ENCODE assay signal across 27 cellular contexts in genomic region chr17:56994009-56994792, GRCh38. TPM values are rescaled to one million over a fixed set of nuclear protein-coding genes. Genes with fewer than 3 reads are reported as not detected.
A peak's percentile ranks its signal among the peaks of the same experiment; 100 is the strongest.
DNase-seq lines count a peak whose midpoint lies in the region; ATAC-seq and TF ChIP-seq lines count a peak whose summit lies in the region.
"Had no signal": no experiment of that assay in that cellular context is flagged by ENCODE, and none has a peak within 500 bp of the region (broad histone marks: within the 10 kb centered on the region; RNA-seq: fewer than 3 reads in every experiment).

No MANE protein-coding gene starts in this region.

- H3K27me3 Mint-ChIP-seq in HFFc6 (ENCODE audit: insufficient read depth) (no peaks in the 10 kb centered on the region; the same call in 1 of the 2 replicates), endodermal cell (ENCODE audit: insufficient read depth) (no peaks in the 10 kb centered on the region)
- H3K27me3 Mint-ChIP-seq in activated CD8-positive, alpha-beta T cell treated with anti-CD3 and anti-CD28 coated beads, Interleukin-2, amount 10 ng/mL, durations not matched to agents 7 days and 5 days (ENCODE audit: low read depth): no peaks in the 10 kb centered on the region
- H3K27me3 Mint-ChIP-seq: activated CD4-positive, alpha-beta memory T cell treated with anti-CD3 and anti-CD28 coated beads, Interleukin-2, amount 10 ng/mL, durations not matched to agents 7 days and 5 days had no signal

- POLR2A ChIA-PET in activated CD8-positive, alpha-beta T cell treated with anti-CD3 and anti-CD28 coated beads, Interleukin-2, amount 10 ng/mL, durations not matched to agents 7 days and 5 days (lab: Charles Lee): no interaction called here

- peaks cover 11% of the 10 kb centered on the region for H3K4me1 Mint-ChIP-seq in HFFc6 (ENCODE audit: low read depth)
- H3K4me1 Mint-ChIP-seq in endodermal cell: no peaks in the 10 kb centered on the region
- no peaks in the 10 kb centered on the region for H3K4me1 Mint-ChIP-seq in activated CD8-positive, alpha-beta T cell treated with anti-CD3 and anti-CD28 coated beads, Interleukin-2, amount 10 ng/mL, durations not matched to agents 7 days and 5 days (ENCODE audit: low read depth)
- H3K4me1 Mint-ChIP-seq: activated CD4-positive, alpha-beta memory T cell treated with anti-CD3 and anti-CD28 coated beads, Interleukin-2, amount 10 ng/mL, durations not matched to agents 7 days and 5 days; neural crest cell had no signal

- H3K4me3 ChIP-seq in AG09309 (ENCODE audit: control insufficient read depth, low read depth, low read length): no peak overlapping the region
- no peak overlapping the region for H3K4me3 ChIP-seq in endodermal cell (ENCODE audit: low read length)
- H3K4me3 ChIP-seq: hepatocyte, K562, SJSA1, tibial nerve had no signal

- CTCF ChIA-PET in activated CD8-positive, alpha-beta T cell treated with anti-CD3 and anti-CD28 coated beads, Interleukin-2, amount 10 ng/mL, durations not matched to agents 7 days and 5 days (lab: Charles Lee): no interaction called here

- H3K36me3 ChIP-seq in endodermal cell (ENCODE audit: control insufficient read depth, insufficient read depth, low read length): peaks cover 4% of the 10 kb centered on the region

- H3K27ac ChIP-seq in endodermal cell (ENCODE audit: low read depth, low read length): no peak overlapping the region
- H3K27ac ChIP-seq: brain microvascular endothelial cell, hepatocyte, SJSA1, tibial nerve, WERI-Rb-1 had no signal

- H3K9me3 Mint-ChIP-seq in HFFc6 (no peaks in the 10 kb centered on the region), endodermal cell (no peaks in the 10 kb centered on the region)
- H3K9me3 Mint-ChIP-seq in activated CD8-positive, alpha-beta T cell treated with anti-CD3 and anti-CD28 coated beads, Interleukin-2, amount 10 ng/mL, durations not matched to agents 7 days and 5 days (ENCODE audit: insufficient read depth): no peaks in the 10 kb centered on the region
- H3K9me3 Mint-ChIP-seq: activated CD4-positive, alpha-beta memory T cell treated with anti-CD3 and anti-CD28 coated beads, Interleukin-2, amount 10 ng/mL, durations not matched to agents 7 days and 5 days; activated naive CD4-positive, alpha-beta T cell treated with anti-CD3 and anti-CD28 coated beads, Interleukin-2, amount 50 U/mL, for 72 hours; activated T-cell treated with anti-CD3 and anti-CD28 coated beads, Interleukin-2, amount 50 U/mL, for 72 hours; mesothelial cell of epicardium; neural crest cell had no signal

- no peaks in the 10 kb centered on the region for H3K9me3 ChIP-seq in endodermal cell (ENCODE audit: control insufficient read depth, low read length)
- H3K9me3 ChIP-seq: SJSA1, tibial nerve had no signal

- ATAC-seq in activated CD8-positive, alpha-beta T cell treated with anti-CD3 and anti-CD28 coated beads, Interleukin-2, amount 10 ng/mL, durations not matched to agents 7 days and 5 days: no peak
- ATAC-seq in GM21381 (IDR thresholded peaks at IDR 0.05; ENCODE audit: unreplicated experiment): no peak
- ATAC-seq: activated naive CD4-positive, alpha-beta T cell treated with anti-CD3 and anti-CD28 coated beads, Interleukin-2, amount 50 U/mL, for 72 hours; activated T-cell treated with anti-CD3 and anti-CD28 coated beads, Interleukin-2, amount 50 U/mL, for 72 hours; K562; stimulated activated naive CD8-positive, alpha-beta T cell treated with anti-CD3 and anti-CD28 coated beads, Interleukin-15, Interleukin-2, amounts not matched to agents 100 U/mL and 50 U/mL, for 24 hours had no signal

- no peaks in the 10 kb centered on the region for H3K27me3 ChIP-seq in endodermal cell (ENCODE audit: control insufficient read depth, insufficient read depth, low read length, poor library complexity, severe bottlenecking)
- H3K27me3 ChIP-seq: brain microvascular endothelial cell, hepatocyte, SJSA1, tibial nerve had no signal

- H3K9ac ChIP-seq in endodermal cell (ENCODE audit: extremely low read depth, low read length, poor library complexity, severe bottlenecking): no peak overlapping the region

- 90 to 93% methylated on average over 3 to 4 of the region's 4 CpGs for WGBS in endodermal cell (ENCODE audit: insufficient coverage in 1 of 2, insufficient read length in 1 of 2), 2 experiments

- TF ChIP-seq CTCF in AG09309 (IDR thresholded peaks at IDR 0.05; ENCODE audit: control insufficient read depth, insufficient read depth, low read depth, low read length, missing control alignments) (no peak), HFFc6 (IDR thresholded peaks at IDR 0.05) (no peak), endodermal cell (conservative IDR thresholded peaks at IDR 0.05) (no peak)

- H3K36me3 Mint-ChIP-seq in HFFc6 (ENCODE audit: low read depth): peaks cover 4% of the 10 kb centered on the region; the same call in 1 of the 2 replicates
- H3K36me3 Mint-ChIP-seq in endodermal cell (ENCODE audit: low read depth): peaks cover 24% of the 10 kb centered on the region
- peaks cover 7% of the 10 kb centered on the region for H3K36me3 Mint-ChIP-seq in activated CD8-positive, alpha-beta T cell treated with anti-CD3 and anti-CD28 coated beads, Interleukin-2, amount 10 ng/mL, durations not matched to agents 7 days and 5 days (ENCODE audit: low read depth)
- H3K36me3 Mint-ChIP-seq: activated naive CD4-positive, alpha-beta T cell treated with anti-CD3 and anti-CD28 coated beads, Interleukin-2, amount 50 U/mL, for 72 hours had no signal

- no peaks in the 10 kb centered on the region for H3K4me1 ChIP-seq in endodermal cell (ENCODE audit: control insufficient read depth, insufficient read depth, low read length)
- H3K4me1 ChIP-seq: SJSA1, tibial nerve had no signal

- H3K27ac Mint-ChIP-seq in HFFc6 (no peak overlapping the region), endodermal cell (no peak overlapping the region)
- H3K27ac Mint-ChIP-seq in activated CD8-positive, alpha-beta T cell treated with anti-CD3 and anti-CD28 coated beads, Interleukin-2, amount 10 ng/mL, durations not matched to agents 7 days and 5 days: no peak overlapping the region
- H3K27ac Mint-ChIP-seq: activated CD4-positive, alpha-beta memory T cell treated with anti-CD3 and anti-CD28 coated beads, Interleukin-2, amount 10 ng/mL, durations not matched to agents 7 days and 5 days; activated naive CD4-positive, alpha-beta T cell treated with anti-CD3 and anti-CD28 coated beads, Interleukin-2, amount 50 U/mL, for 72 hours; activated T-cell treated with anti-CD3 and anti-CD28 coated beads, Interleukin-2, amount 50 U/mL, for 72 hours had no signal

- DNase-seq in AG09309 (ENCODE audit: low read depth): peak; percentile 20
- peak; percentile 13 for DNase-seq in HFFc6
- peak; percentile 27 for DNase-seq in endodermal cell
- DNase-seq in myocyte (ENCODE audit: low read depth): peak; percentile 45
- no peak for DNase-seq in activated CD8-positive, alpha-beta T cell treated with anti-CD3 and anti-CD28 coated beads, Interleukin-2, amount 10 ng/mL, durations not matched to agents 7 days and 5 days
- DNase-seq in activated gamma-delta T cell treated with Interleukin-2 at 50 U/mL for 16 hours: no peak
- DNase-seq in NCI-H510A treated with DMSO at 0.1 percent for 48 hours (lab: John Stamatoyannopoulos, UW): no peak
- DNase-seq: activated CD4-positive, alpha-beta memory T cell treated with anti-CD3 and anti-CD28 coated beads, Interleukin-2, amount 10 ng/mL, durations not matched to agents 7 days and 5 days; activated T-cell treated with anti-CD3 and anti-CD28 coated beads, Interleukin-2, amount 50 U/mL, for 72 hours; brain microvascular endothelial cell; dermis blood vessel endothelial cell; erythroblast; H7; kidney glomerular epithelial cell; NCI-H1092 treated with DMSO at 0.1 percent for 48 hours; NCI-H69; stimulated activated naive CD8-positive, alpha-beta T cell treated with anti-CD3 and anti-CD28 coated beads, Interleukin-15, Interleukin-2, amounts not matched to agents 100 U/mL and 50 U/mL, for 24 hours; T-helper 2 cell; WERI-Rb-1 had no signal

- H3K4me3 Mint-ChIP-seq in HFFc6 (no peak overlapping the region), endodermal cell (no peak overlapping the region)
- no peak overlapping the region for H3K4me3 Mint-ChIP-seq in activated CD8-positive, alpha-beta T cell treated with anti-CD3 and anti-CD28 coated beads, Interleukin-2, amount 10 ng/mL, durations not matched to agents 7 days and 5 days
- H3K4me3 Mint-ChIP-seq: activated CD4-positive, alpha-beta memory T cell treated with anti-CD3 and anti-CD28 coated beads, Interleukin-2, amount 10 ng/mL, durations not matched to agents 7 days and 5 days; activated T-cell treated with anti-CD3 and anti-CD28 coated beads, Interleukin-2, amount 50 U/mL, for 72 hours; mesothelial cell of epicardium; neural crest cell had no signal

RNA-seq across cellular contexts. Expression of gene SCPEP1, which starts 16.3 kb away (rescaled TPM):
- 10 to 100 TPM; 37.4 to 42.5 (median 39.7) TPM for total RNA-seq in HFFc6 (2021; fragmentation: NEBNext Ultra II Directional; extraction: Animal tissue kit (Norgen Biotek cat#: 25700))
- 10 to 100 TPM; 28.5 to 30.8 TPM for total RNA-seq in endodermal cell
- polyA plus RNA-seq in endodermal cell (2013, experiment 1 of 2): 38.0 TPM
- 30.3 TPM for polyA plus RNA-seq in endodermal cell (2013, experiment 2 of 2)
- 59.6 and 71.6 TPM in 2 replicates for total RNA-seq in myocyte
- 92.6 TPM for polyA plus RNA-seq in myocyte (2012)
- total RNA-seq in activated CD8-positive, alpha-beta T cell treated with anti-CD3 and anti-CD28 coated beads, Interleukin-2, amount 10 ng/mL, durations not matched to agents 7 days and 5 days: 10 to 100 TPM; 13.4 to 13.7 TPM

RNA-seq across cellular contexts. Expression of gene COIL, which starts 33.4 kb away (rescaled TPM):
- 10 to 100 TPM; 13.6 to 16.4 (median 16.2) TPM for total RNA-seq in HFFc6 (2021; fragmentation: NEBNext Ultra II Directional; extraction: Animal tissue kit (Norgen Biotek cat#: 25700))
- total RNA-seq in endodermal cell (10 to 100 TPM; 18.2 to 19.2 TPM), myocyte (16.7 and 18.8 TPM in 2 replicates)
- polyA plus RNA-seq in endodermal cell (2013, experiment 1 of 2): 23.8 TPM
- 25.6 TPM for polyA plus RNA-seq in endodermal cell (2013, experiment 2 of 2)
- 8.1 TPM for polyA plus RNA-seq in myocyte (2012)
- total RNA-seq in activated CD8-positive, alpha-beta T cell treated with anti-CD3 and anti-CD28 coated beads, Interleukin-2, amount 10 ng/mL, durations not matched to agents 7 days and 5 days: 10 to 100 TPM; 17.6 to 17.8 TPM

Comparison
In these comparisons a context has a peak if more than half of its experiments do, and no peak if none do; other contexts are left out.
1. DNase-seq: peak in AG09309 (single experiment), HFFc6 (single experiment), endodermal cell (single experiment) and myocyte (single experiment); none in activated CD8-positive, alpha-beta T cell treated with anti-CD3 and anti-CD28 coated beads, Interleukin-2, amount 10 ng/mL, durations not matched to agents 7 days and 5 days (single experiment), activated gamma-delta T cell treated with Interleukin-2 at 50 U/mL for 16 hours (single experiment) and NCI-H510A treated with DMSO at 0.1 percent for 48 hours (single experiment).